Comparison of ENCODE assay signal across 28 cellular contexts in the genomic region with DNA sequence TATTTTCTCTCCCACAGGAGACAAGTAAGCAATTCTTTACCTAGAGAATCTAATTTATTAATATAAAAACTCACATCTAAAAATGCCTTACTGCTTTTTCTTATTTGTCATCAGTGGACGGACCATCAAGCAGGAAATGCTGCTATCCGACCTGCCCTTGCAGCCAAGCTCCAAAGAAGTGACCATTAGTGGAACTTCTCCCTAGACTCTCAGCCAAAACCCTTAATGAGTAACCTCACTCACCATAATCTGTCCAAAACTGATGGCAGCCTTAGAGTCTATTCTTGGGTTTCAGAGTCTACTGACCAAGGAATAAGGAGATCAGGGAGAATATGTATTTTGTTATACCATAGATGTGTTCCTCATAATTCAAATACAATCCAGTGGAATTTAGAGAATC.
"Had no signal": no experiment of that assay in that cellular context is flagged by ENCODE, and none has a peak within 500 bp of the region (broad histone marks: within the 10 kb centered on the region; RNA-seq: fewer than 3 reads in every experiment).

No MANE protein-coding gene starts in this region.

- FAIRE-seq: colon, endometrium, endothelial cell of umbilical vein, frontal cortex had no signal

- H3K4me1 ChIP-seq: colonic mucosa, esophagus muscularis mucosa, esophagus squamous epithelium, gastrocnemius medialis, gastroesophageal sphincter, heart left ventricle, heart right ventricle had no signal

- H3K9me3 ChIP-seq: colonic mucosa, esophagus muscularis mucosa, esophagus squamous epithelium, gastrocnemius medialis, gastroesophageal sphincter, heart left ventricle, heart right ventricle had no signal

- H3K27me3 ChIP-seq: colonic mucosa, dorsolateral prefrontal cortex, esophagus muscularis mucosa, esophagus squamous epithelium, foreskin keratinocyte, gastrocnemius medialis, gastroesophageal sphincter, heart left ventricle, heart right ventricle had no signal

- H3K4me3 ChIP-seq: colonic mucosa, coronary artery, dorsolateral prefrontal cortex, esophagus muscularis mucosa, esophagus squamous epithelium, gastrocnemius medialis, gastroesophageal sphincter, heart left ventricle, heart right ventricle had no signal

- ATAC-seq: effector memory CD8-positive, alpha-beta T cell; esophagus mucosa; foreskin keratinocyte; gastrocnemius medialis; gastroesophageal sphincter; heart left ventricle; heart right ventricle had no signal

- H3K27ac ChIP-seq: colonic mucosa, coronary artery, dorsolateral prefrontal cortex, epithelial cell of prostate, esophagus muscularis mucosa, esophagus squamous epithelium, foreskin keratinocyte, gastrocnemius medialis, gastroesophageal sphincter, heart left ventricle, heart right ventricle had no signal

- DNase-seq: colonic mucosa; cortex of kidney; dermis blood vessel endothelial cell; dorsolateral prefrontal cortex; effector CD4-positive, alpha-beta T cell; effector CD8-positive, alpha-beta T cell; effector memory CD4-positive, alpha-beta T cell; effector memory CD8-positive, alpha-beta T cell; endodermal cell; erythroblast; esophagus squamous epithelium; foreskin fibroblast; foreskin keratinocyte; foreskin melanocyte; gastrocnemius medialis; glutamatergic neuron; head of caudate nucleus; heart left ventricle; heart right ventricle had no signal
